Comparison of ENCODE assay signal across 9 cellular contexts in the genomic region with DNA sequence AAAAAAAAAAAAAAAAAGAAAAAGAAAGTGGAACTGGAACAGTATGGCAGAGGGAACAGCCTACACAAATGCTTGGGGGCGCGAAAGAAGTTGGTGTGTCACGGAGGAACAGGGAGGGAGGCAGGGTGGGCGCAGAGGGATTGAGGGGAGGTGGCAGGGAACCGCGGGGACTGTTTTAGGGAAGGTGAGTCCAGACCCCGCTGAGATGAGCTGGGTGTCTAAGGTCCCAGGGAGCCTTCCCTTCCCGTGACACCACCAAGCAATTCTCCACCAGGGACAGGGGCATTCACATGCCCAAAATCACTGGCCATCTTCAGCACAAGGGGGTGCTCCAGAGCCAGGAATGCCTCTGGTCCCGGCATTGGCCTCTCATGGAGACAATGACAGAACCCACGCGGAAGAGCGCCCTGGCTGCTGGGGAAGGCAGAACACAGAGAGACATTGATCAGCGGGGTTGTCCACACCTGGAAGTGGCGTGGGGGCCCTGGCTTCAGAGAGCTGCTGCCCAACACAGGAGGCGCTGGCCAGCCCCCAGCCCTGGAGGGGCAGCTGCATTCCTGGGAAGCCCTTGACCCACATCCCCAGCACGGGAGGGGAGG. TPM values are rescaled to one million over a fixed set of nuclear protein-coding genes. Genes with fewer than 3 reads are reported as not detected.
DNase-seq lines count a peak whose midpoint lies in the region; ATAC-seq and TF ChIP-seq lines count a peak whose summit lies in the region.
"Had no signal": no experiment of that assay in that cellular context is flagged by ENCODE, and none has a peak within 500 bp of the region (broad histone marks: within the 10 kb centered on the region; RNA-seq: fewer than 3 reads in every experiment).

No MANE protein-coding gene starts in this region.

- TF ChIP-seq CTCF in GM13977 (IDR thresholded peaks at IDR 0.05; ENCODE audit: extremely low read depth, insufficient read depth, missing control alignments) (peak; percentile 60), retinal pigment epithelial cell (conservative IDR thresholded peaks at IDR 0.05; ENCODE audit: low read depth, low read length) (peak; percentile 62)

- H3K4me3 ChIP-seq in retinal pigment epithelial cell (ENCODE audit: low read length): no peak overlapping the region
- H3K4me3 ChIP-seq: SK-N-MC had no signal

- intact Hi-C loops in left ventricle myocardium superior (cut with micrococcal nuclease): no loop called here

- in situ Hi-C loops in GM13977 (cut with MboI; ENCODE audit: low pct_unique_long_range_greater_than_20kb, low sequenced_read_pairs, unreplicated experiment): loop anchor here (25.0 kb wide), 1 partner anchor 337 kb away; no protein-coding TSS in a partner anchor

- peak; percentile 25 for ATAC-seq in left ventricle myocardium superior
- no peak for ATAC-seq in GM18519 (IDR thresholded peaks at IDR 0.05; ENCODE audit: low FRiP score, unreplicated experiment)

- DNase-seq in C1 segment of cervical spinal cord (lab: John Stamatoyannopoulos, UW) (peak in 9 of 14 donors; percentile 49 to 73 (median 58)), GM13977 (ENCODE audit: low spot score) (peak; percentile 72), NOMO-1 treated with dmso at 0.1 percent for 144 hours (lab: John Stamatoyannopoulos, UW; ENCODE audit: unreplicated experiment) (peak; percentile 46), anterior cingulate cortex (lab: John Stamatoyannopoulos, UW) (peak in 54 of 58 donors; percentile 15 to 86 (median 48)), left ventricle myocardium superior (peak; percentile 74), retinal pigment epithelial cell (ENCODE audit: low read depth) (no peak), GM19238 (ENCODE audit: insufficient read length, low spot score) (no peak)

RNA-seq across cellular contexts. Expression of a gene that starts 6.9 kb away (rescaled TPM):
- total RNA-seq in left ventricle myocardium superior: 0.87 TPM

RNA-seq across cellular contexts. Expression of a gene that starts 18.8 kb away (rescaled TPM):
- total RNA-seq in left ventricle myocardium superior: not detected

RNA-seq across cellular contexts. Expression of a gene that starts 25.9 kb away (rescaled TPM):
- 1.6 TPM for total RNA-seq in left ventricle myocardium superior

RNA-seq across cellular contexts. Expression of a gene that starts 32.9 kb away (rescaled TPM):
- not detected for total RNA-seq in left ventricle myocardium superior

RNA-seq across cellular contexts. Expression of a gene that starts 38.4 kb away (rescaled TPM):
- 31.4 TPM for total RNA-seq in left ventricle myocardium superior

Comparison
In these comparisons a context has a peak if more than half of its experiments do, and no peak if none do; other contexts are left out.
1. DNase-seq: peak in C1 segment of cervical spinal cord (9 of 14), GM13977 (single experiment), NOMO-1 treated with dmso at 0.1 percent for 144 hours (single experiment), anterior cingulate cortex (54 of 58) and left ventricle myocardium superior (single experiment); none in retinal pigment epithelial cell (single experiment) and GM19238 (single experiment).